1 cellular context compared by ENCODE assay signal in genomic region chr18:48719988-48720654, GRCh38.
TF ChIP-seq lines count a peak whose summit lies in the region.

No MANE protein-coding gene starts in this region.

TF ChIP-seq in K562, 482 proteins besides CTCF, POLR2A, EP300 and RAD21 (continued from another document and continues in another):
- TF ChIP-seq, protein P1, sequence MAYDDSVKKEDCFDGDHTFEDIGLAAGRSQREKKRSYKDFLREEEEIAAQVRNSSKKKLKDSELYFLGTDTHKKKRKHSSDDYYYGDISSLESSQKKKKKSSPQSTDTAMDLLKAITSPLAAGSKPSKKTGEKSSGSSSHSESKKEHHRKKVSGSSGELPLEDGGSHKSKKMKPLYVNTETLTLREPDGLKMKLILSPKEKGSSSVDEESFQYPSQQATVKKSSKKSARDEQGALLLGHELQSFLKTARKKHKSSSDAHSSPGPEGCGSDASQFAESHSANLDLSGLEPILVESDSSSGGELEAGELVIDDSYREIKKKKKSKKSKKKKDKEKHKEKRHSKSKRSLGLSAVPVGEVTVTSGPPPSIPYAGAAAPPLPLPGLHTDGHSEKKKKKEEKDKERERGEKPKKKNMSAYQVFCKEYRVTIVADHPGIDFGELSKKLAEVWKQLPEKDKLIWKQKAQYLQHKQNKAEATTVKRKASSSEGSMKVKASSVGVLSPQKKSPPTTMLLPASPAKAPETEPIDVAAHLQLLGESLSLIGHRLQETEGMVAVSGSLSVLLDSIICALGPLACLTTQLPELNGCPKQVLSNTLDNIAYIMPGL (CRISPR knock-in tag; IDR thresholded peaks at IDR 0.05), result no peak
- TF ChIP-seq JUND (IDR thresholded peaks at IDR 0.05; ENCODE audit: borderline replicate concordance, low read depth, low read length) (peak; percentile 68; the same call in 1 of the 2 replicates), JUND (tag; IDR thresholded peaks at IDR 0.05; ENCODE audit: borderline replicate concordance, low read depth, low read length) (peak; percentile 43; the same call in 1 of the 3 replicates), SMARCE1 (IDR thresholded peaks at IDR 0.05) (peak; percentile 79), KAT7 (CRISPR knock-in tag; IDR thresholded peaks at IDR 0.05; ENCODE audit: borderline replicate concordance) (no peak), OTX1 (CRISPR knock-in tag; IDR thresholded peaks at IDR 0.05) (no peak), POLR2AphosphoS2 (IDR thresholded peaks at IDR 0.05; ENCODE audit: low read length) (no peak), ZNF778 (CRISPR knock-in tag; IDR thresholded peaks at IDR 0.05) (no peak), ZFX (CRISPR knock-in tag; IDR thresholded peaks at IDR 0.05) (no peak), ZBTB8A (IDR thresholded peaks at IDR 0.05; ENCODE audit: partially characterized antibody) (no peak), KDM2B (CRISPR knock-in tag; IDR thresholded peaks at IDR 0.05) (no peak), PCBP1 (IDR thresholded peaks at IDR 0.05; ENCODE audit: low read depth, low read length, poor library complexity, severe bottlenecking) (no peak), NKRF (IDR thresholded peaks at IDR 0.05; ENCODE audit: borderline replicate concordance) (no peak), ZNF316 (IDR thresholded peaks at IDR 0.05) (no peak), ZNF407 (IDR thresholded peaks at IDR 0.05; ENCODE audit: low read depth) (no peak), ETV6 (IDR thresholded peaks at IDR 0.05; ENCODE audit: borderline replicate concordance in 1 of 2, low read depth in 2 of 2, low read length in 1 of 2) (no peak), ETV6 (CRISPR knock-in tag; IDR thresholded peaks at IDR 0.05; ENCODE audit: borderline replicate concordance) (no peak), CBX5 (IDR thresholded peaks at IDR 0.05; ENCODE audit: borderline replicate concordance, low read depth) (no peak), POLR2G (IDR thresholded peaks at IDR 0.05; ENCODE audit: low read depth, low read length) (no peak), ZNF318 (IDR thresholded peaks at IDR 0.05; ENCODE audit: borderline replicate concordance in 1 of 2, low read depth in 1 of 2) (0 out of 4 replicates have a peak, but pooled peaks of 1 of the 2 experiments have one; percentile 29), HNRNPK (IDR thresholded peaks at IDR 0.05; ENCODE audit: low read depth, low read length, poor library complexity, severe bottlenecking) (no peak), ZBTB7A (IDR thresholded peaks at IDR 0.05; ENCODE audit: borderline replicate concordance, control insufficient read depth, low read depth, low read length) (no peak), LCOR (CRISPR knock-in tag; IDR thresholded peaks at IDR 0.05) (no peak), ZNF589 (CRISPR knock-in tag; IDR thresholded peaks at IDR 0.05; ENCODE audit: low read depth) (peak; percentile 87), CBX8 (IDR thresholded peaks at IDR 0.05; ENCODE audit: borderline replicate concordance, extremely low read depth, low read depth, low read length, poor library complexity, severe bottlenecking) (no peak), ZNF121 (CRISPR knock-in tag; conservative IDR thresholded peaks at IDR 0.05) (no peak), ETS2 (tag; IDR thresholded peaks at IDR 0.05; ENCODE audit: borderline replicate concordance, poor library complexity, severe bottlenecking) (no peak), THRAP3 (IDR thresholded peaks at IDR 0.05; ENCODE audit: borderline replicate concordance) (no peak), GTF2A2 (tag; IDR thresholded peaks at IDR 0.05) (no peak)
- TF ChIP-seq, protein P2, sequence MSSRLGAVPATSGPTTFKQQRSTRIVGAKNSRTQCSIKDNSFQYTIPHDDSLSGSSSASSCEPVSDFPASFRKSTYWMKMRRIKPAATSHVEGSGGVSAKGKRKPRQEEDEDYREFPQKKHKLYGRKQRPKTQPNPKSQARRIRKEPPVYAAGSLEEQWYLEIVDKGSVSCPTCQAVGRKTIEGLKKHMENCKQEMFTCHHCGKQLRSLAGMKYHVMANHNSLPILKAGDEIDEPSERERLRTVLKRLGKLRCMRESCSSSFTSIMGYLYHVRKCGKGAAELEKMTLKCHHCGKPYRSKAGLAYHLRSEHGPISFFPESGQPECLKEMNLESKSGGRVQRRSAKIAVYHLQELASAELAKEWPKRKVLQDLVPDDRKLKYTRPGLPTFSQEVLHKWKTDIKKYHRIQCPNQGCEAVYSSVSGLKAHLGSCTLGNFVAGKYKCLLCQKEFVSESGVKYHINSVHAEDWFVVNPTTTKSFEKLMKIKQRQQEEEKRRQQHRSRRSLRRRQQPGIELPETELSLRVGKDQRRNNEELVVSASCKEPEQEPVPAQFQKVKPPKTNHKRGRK (tag; IDR thresholded peaks at IDR 0.05), result no peak
- TF ChIP-seq, protein P3, sequence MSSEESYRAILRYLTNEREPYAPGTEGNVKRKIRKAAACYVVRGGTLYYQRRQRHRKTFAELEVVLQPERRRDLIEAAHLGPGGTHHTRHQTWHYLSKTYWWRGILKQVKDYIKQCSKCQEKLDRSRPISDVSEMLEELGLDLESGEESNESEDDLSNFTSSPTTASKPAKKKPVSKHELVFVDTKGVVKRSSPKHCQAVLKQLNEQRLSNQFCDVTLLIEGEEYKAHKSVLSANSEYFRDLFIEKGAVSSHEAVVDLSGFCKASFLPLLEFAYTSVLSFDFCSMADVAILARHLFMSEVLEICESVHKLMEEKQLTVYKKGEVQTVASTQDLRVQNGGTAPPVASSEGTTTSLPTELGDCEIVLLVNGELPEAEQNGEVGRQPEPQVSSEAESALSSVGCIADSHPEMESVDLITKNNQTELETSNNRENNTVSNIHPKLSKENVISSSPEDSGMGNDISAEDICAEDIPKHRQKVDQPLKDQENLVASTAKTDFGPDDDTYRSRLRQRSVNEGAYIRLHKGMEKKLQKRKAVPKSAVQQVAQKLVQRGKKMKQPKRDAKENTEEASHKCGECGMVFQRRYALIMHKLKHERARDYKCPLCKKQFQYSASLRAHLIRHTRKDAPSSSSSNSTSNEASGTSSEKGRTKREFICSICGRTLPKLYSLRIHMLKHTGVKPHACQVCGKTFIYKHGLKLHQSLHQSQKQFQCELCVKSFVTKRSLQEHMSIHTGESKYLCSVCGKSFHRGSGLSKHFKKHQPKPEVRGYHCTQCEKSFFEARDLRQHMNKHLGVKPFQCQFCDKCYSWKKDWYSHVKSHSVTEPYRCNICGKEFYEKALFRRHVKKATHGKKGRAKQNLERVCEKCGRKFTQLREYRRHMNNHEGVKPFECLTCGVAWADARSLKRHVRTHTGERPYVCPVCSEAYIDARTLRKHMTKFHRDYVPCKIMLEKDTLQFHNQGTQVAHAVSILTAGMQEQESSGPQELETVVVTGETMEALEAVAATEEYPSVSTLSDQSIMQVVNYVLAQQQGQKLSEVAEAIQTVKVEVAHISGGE (CRISPR knock-in tag; IDR thresholded peaks at IDR 0.05), result no peak
